1 cellular context compared by ENCODE assay signal in genomic region chr12:107761502-107761904, GRCh38.
TF ChIP-seq lines count a peak whose summit lies in the region.

No MANE protein-coding gene starts in this region.

TF ChIP-seq in GM23338, 12 proteins besides CTCF, POLR2A, EP300 and RAD21 (continued from another document):
- TF ChIP-seq ZNF462 (CRISPR knock-in tag; IDR thresholded peaks at IDR 0.05), result no peak
